ENCODE assay signal across 8 cellular contexts in the genomic region with DNA sequence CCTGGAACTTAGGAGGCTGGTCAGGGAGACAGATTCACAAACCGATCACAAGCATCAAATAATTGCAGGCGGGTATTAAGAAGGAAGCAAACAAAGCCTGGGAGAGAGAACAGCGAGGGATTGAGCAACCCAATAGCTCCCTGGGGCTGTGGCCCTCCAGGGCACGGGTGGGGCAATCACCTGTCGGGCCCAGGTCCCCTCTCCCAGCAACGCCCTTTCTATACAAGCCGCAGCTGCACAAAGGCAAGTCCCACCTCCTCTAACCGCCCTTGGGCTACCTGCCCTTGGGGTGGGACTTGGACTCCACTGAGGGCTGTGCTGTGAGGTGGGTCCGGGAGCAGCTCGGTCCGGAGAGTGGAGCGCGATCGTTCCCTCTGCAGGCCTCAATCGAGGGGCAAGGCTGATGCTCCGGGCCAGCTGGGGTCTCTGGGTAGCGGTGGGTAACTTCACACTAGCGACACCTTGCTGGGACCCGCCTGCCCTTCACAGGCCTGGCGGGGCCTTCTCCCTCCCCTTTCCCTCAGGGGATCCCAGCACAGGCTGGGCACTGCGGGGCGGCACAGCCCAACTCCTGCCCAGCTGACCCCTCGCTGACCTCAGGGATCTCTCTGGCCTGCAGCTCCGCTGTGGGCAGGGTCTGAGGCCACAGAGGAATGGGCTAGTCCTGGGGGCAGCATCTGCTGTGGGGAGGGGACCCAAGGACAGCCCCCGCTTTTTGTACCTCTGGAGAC. TPM values are rescaled to one million over a fixed set of nuclear protein-coding genes. Genes with fewer than 3 reads are reported as not detected.
A peak's percentile ranks its signal among the peaks of the same experiment; 100 is the strongest.
DNase-seq lines count a peak whose midpoint lies in the region; TF ChIP-seq lines count a peak whose summit lies in the region.
"Had no signal": no experiment of that assay in that cellular context is flagged by ENCODE, and none has a peak within 500 bp of the region (broad histone marks: within the 10 kb centered on the region; RNA-seq: fewer than 3 reads in every experiment).

No MANE protein-coding gene starts in this region.

- H3K4me1 Mint-ChIP-seq in endodermal cell, result peaks cover 48% of the 10 kb centered on the region

- peak overlapping the region; percentile 99 for H3K27ac Mint-ChIP-seq in endodermal cell

- H3K36me3 Mint-ChIP-seq in endodermal cell (ENCODE audit: low read depth), result peaks cover 42% of the 10 kb centered on the region

- no peaks in the 10 kb centered on the region for H3K27me3 ChIP-seq in HAP-1 (ENCODE audit: low read depth)
- no peaks in the 10 kb centered on the region for H3K27me3 ChIP-seq in endodermal cell (ENCODE audit: control insufficient read depth, insufficient read depth, low read length, poor library complexity, severe bottlenecking)
- no peaks in the 10 kb centered on the region for H3K27me3 ChIP-seq in neuron (ENCODE audit: insufficient read depth, low read length)

- no peaks in the 10 kb centered on the region for H3K9me3 Mint-ChIP-seq in endodermal cell

- H3K27ac ChIP-seq in endodermal cell (ENCODE audit: low read depth, low read length), result peak overlapping the region; percentile 76

- H3K36me3 ChIP-seq in HAP-1 (replicated peaks), result peaks cover 30% of the 10 kb centered on the region
- peaks cover 33% of the 10 kb centered on the region for H3K36me3 ChIP-seq in endodermal cell (ENCODE audit: control insufficient read depth, insufficient read depth, low read length)
- peaks cover 26% of the 10 kb centered on the region for H3K36me3 ChIP-seq in neuron (ENCODE audit: insufficient read depth, low read length)

- TF ChIP-seq CTCF in endodermal cell (conservative IDR thresholded peaks at IDR 0.05) (no peak), GM20000 (IDR thresholded peaks at IDR 0.05; ENCODE audit: extremely low read depth, missing control alignments) (no peak)

- 75 to 86% methylated on average over 15 to 25 of the region's 25 CpGs for WGBS in endodermal cell (ENCODE audit: insufficient coverage in 1 of 2, insufficient read length in 1 of 2), 2 experiments

- no peak for DNase-seq in HAP-1 (ENCODE audit: low spot score in 2 of 2)
- peak; percentile 99 for DNase-seq in NCI-H69 (lab: John Stamatoyannopoulos, UW)
- DNase-seq in endodermal cell, result no peak
- no peak for DNase-seq in central memory CD4-positive, alpha-beta T cell
- no peak for DNase-seq in GM20000 (ENCODE audit: low spot score)
- DNase-seq in putamen (ENCODE audit: low spot score), result no peak

- peak overlapping the region; percentile 49 for H3K9ac ChIP-seq in endodermal cell (ENCODE audit: extremely low read depth, low read length, poor library complexity, severe bottlenecking)

- peak overlapping the region; percentile 55 for H2AFZ ChIP-seq in neuron (ENCODE audit: low read depth, low read length)

- peak overlapping the region; percentile 98 for H3K4me3 Mint-ChIP-seq in endodermal cell

- in situ Hi-C loops in HAP-1 (cut with MboI; ENCODE audit: low sequenced_read_pairs), result no loop called here

- H3K4me1 ChIP-seq in HAP-1, result peaks cover 19% of the 10 kb centered on the region
- peaks cover 4% of the 10 kb centered on the region for H3K4me1 ChIP-seq in endodermal cell (ENCODE audit: control insufficient read depth, insufficient read depth, low read length)
- H3K4me1 ChIP-seq in neuron (ENCODE audit: insufficient read depth, low read length), result no peaks in the 10 kb centered on the region

- H3K4me3 ChIP-seq in HAP-1 (peak overlapping the region; percentile 37), endodermal cell (ENCODE audit: low read length) (no peak overlapping the region), neuron (ENCODE audit: low read length) (no peak overlapping the region)

- no peaks in the 10 kb centered on the region for H3K27me3 Mint-ChIP-seq in endodermal cell (ENCODE audit: insufficient read depth)

- H3K9me3 ChIP-seq in HAP-1 (no peaks in the 10 kb centered on the region), endodermal cell (ENCODE audit: control insufficient read depth, low read length) (no peaks in the 10 kb centered on the region), neuron (ENCODE audit: low read length) (no peaks in the 10 kb centered on the region)

RNA-seq across cellular contexts. Expression of a gene that starts 8.0 kb away (rescaled TPM):
- total RNA-seq in endodermal cell, result 100 to 1,000 TPM; 260 to 512 TPM
- 270 TPM for polyA plus RNA-seq in endodermal cell (2013, experiment 1 of 2)
- 248 TPM for polyA plus RNA-seq in endodermal cell (2013, experiment 2 of 2)

RNA-seq across cellular contexts. Expression of a gene that starts 8.3 kb away (rescaled TPM):
- total RNA-seq in endodermal cell, result 100 to 1,000 TPM in 1 of 2 donors, 10 to 100 TPM in 1; 61.1 to 115 TPM
- 29.1 TPM for polyA plus RNA-seq in endodermal cell (2013, experiment 1 of 2)
- polyA plus RNA-seq in endodermal cell (2013, experiment 2 of 2), result 26.7 TPM

RNA-seq across cellular contexts. Expression of a gene that starts 11.3 kb away (rescaled TPM):
- 10 to 100 TPM; 35.7 to 68.0 TPM for total RNA-seq in endodermal cell
- polyA plus RNA-seq in endodermal cell (2013, experiment 1 of 2), result 6.3 TPM
- 5.6 TPM for polyA plus RNA-seq in endodermal cell (2013, experiment 2 of 2)
- total RNA-seq: SK-MEL-5 had no signal

RNA-seq across cellular contexts. Expression of a gene that starts 18.6 kb away (rescaled TPM):
- total RNA-seq in endodermal cell, result 100 to 1,000 TPM; 141 to 257 TPM
- 219 TPM for polyA plus RNA-seq in endodermal cell (2013, experiment 1 of 2)
- 218 TPM for polyA plus RNA-seq in endodermal cell (2013, experiment 2 of 2)

RNA-seq across cellular contexts. Expression of a gene that starts 18.8 kb away (rescaled TPM):
- total RNA-seq in endodermal cell, result not detected
- not detected for polyA plus RNA-seq in endodermal cell (2013, experiment 1 of 2)
- not detected for polyA plus RNA-seq in endodermal cell (2013, experiment 2 of 2)
- total RNA-seq: SK-MEL-5 had no signal
